12 cellular contexts compared by ENCODE assay signal in genomic region chr7:96685353-96685752, GRCh38. TPM values are rescaled to one million over a fixed set of nuclear protein-coding genes. Genes with fewer than 3 reads are reported as not detected.
DNase-seq lines count a peak whose midpoint lies in the region; ATAC-seq and TF ChIP-seq lines count a peak whose summit lies in the region.
"Had no signal": no experiment of that assay in that cellular context is flagged by ENCODE, and none has a peak within 500 bp of the region (broad histone marks: within the 10 kb centered on the region; RNA-seq: fewer than 3 reads in every experiment).

No MANE protein-coding gene starts in this region.

- H3K27ac Mint-ChIP-seq in CD4-positive, CD25-positive, alpha-beta regulatory T cell, result peak overlapping the region in 1 of 3 donors; percentile 75
- H3K27ac Mint-ChIP-seq: nephron progenitor cell had no signal

- H3K9me3 ChIP-seq in CD4-positive, CD25-positive, alpha-beta regulatory T cell (ENCODE audit: control insufficient read depth in 2 of 2, low read length in 2 of 2), result no peaks in the 10 kb centered on the region

- intact Hi-C loops in dorsolateral prefrontal cortex (cut with DNase I), result no loop called here

- H3K27ac ChIP-seq in CD4-positive, CD25-positive, alpha-beta regulatory T cell (ENCODE audit: insufficient read depth, low read length, poor library complexity, severe bottlenecking), result peak overlapping the region; percentile 61
- no peak overlapping the region for H3K27ac ChIP-seq in dorsolateral prefrontal cortex

- H3K9me3 Mint-ChIP-seq in CD4-positive, CD25-positive, alpha-beta regulatory T cell, result peaks cover 1 to 15% (median 5%) of the 10 kb centered on the region in 7 donors

- H3K4me1 Mint-ChIP-seq in CD4-positive, CD25-positive, alpha-beta regulatory T cell, result peaks cover 36 to 45% (median 39%) of the 10 kb centered on the region in 4 donors
- H3K4me1 Mint-ChIP-seq: nephron progenitor cell had no signal

- H3K36me3 Mint-ChIP-seq in CD4-positive, CD25-positive, alpha-beta regulatory T cell, result peaks cover 52% of the 10 kb centered on the region

- no peaks in the 10 kb centered on the region for H3K27me3 Mint-ChIP-seq in CD4-positive, CD25-positive, alpha-beta regulatory T cell

- peaks cover 10% of the 10 kb centered on the region for H3K36me3 ChIP-seq in CD4-positive, CD25-positive, alpha-beta regulatory T cell (ENCODE audit: control insufficient read depth, insufficient read depth, low read length)

- H3K4me3 ChIP-seq in CD4-positive, CD25-positive, alpha-beta regulatory T cell (ENCODE audit: low read depth, low read length), result peak overlapping the region; percentile 52
- H3K4me3 ChIP-seq in dorsolateral prefrontal cortex, result no peak overlapping the region

- ATAC-seq in CD4-positive, CD25-positive, alpha-beta regulatory T cell (ENCODE audit: low read depth in 2 of 2), result peak; percentile 55 to 66
- peak; percentile 78 for ATAC-seq in GM19035 (IDR thresholded peaks at IDR 0.05; ENCODE audit: unreplicated experiment)
- peak; percentile 78 for ATAC-seq in HG02678 (IDR thresholded peaks at IDR 0.05; ENCODE audit: unreplicated experiment)
- ATAC-seq in HG03469 (IDR thresholded peaks at IDR 0.05; ENCODE audit: unreplicated experiment), result peak; percentile 55
- ATAC-seq in left lobe of liver, result no peak

- H3K27me3 ChIP-seq in CD4-positive, CD25-positive, alpha-beta regulatory T cell (ENCODE audit: control insufficient read depth, insufficient read depth, low read length), result no peaks in the 10 kb centered on the region
- no peaks in the 10 kb centered on the region for H3K27me3 ChIP-seq in dorsolateral prefrontal cortex

- H3K4me3 Mint-ChIP-seq in CD4-positive, CD25-positive, alpha-beta regulatory T cell, result peak overlapping the region; percentile 12 to 71 (median 60)
- H3K4me3 Mint-ChIP-seq: nephron progenitor cell had no signal

- TF ChIP-seq CTCF in dorsolateral prefrontal cortex (IDR thresholded peaks at IDR 0.05 in 54 of 56, conservative IDR thresholded peaks at IDR 0.05 in 2 of 56; ENCODE audit: low read depth in 1 of 56, partially characterized antibody in 56 of 56), result no peak

- peaks cover 14% of the 10 kb centered on the region for H3K4me1 ChIP-seq in CD4-positive, CD25-positive, alpha-beta regulatory T cell (ENCODE audit: control insufficient read depth, insufficient read depth, low read length, poor library complexity, severe bottlenecking)

- DNase-seq in CD4-positive, CD25-positive, alpha-beta regulatory T cell, result peak in 2 of 3 donors; percentile 16 to 71
- no peak for DNase-seq in left lobe of liver (ENCODE audit: low spot score)
- DNase-seq in dorsolateral prefrontal cortex, result no peak
- DNase-seq in iPS-NIHi11 (ENCODE audit: low spot score), result no peak
- no peak for DNase-seq in SK-N-DZ (ENCODE audit: low spot score)
- DNase-seq: AML-193, anterior cingulate cortex, NCI-H2029 treated with DMSO at 0.1 percent for 48 hours, nephron progenitor cell had no signal

RNA-seq across cellular contexts. Expression of gene SEM1, which starts 24.3 kb away (rescaled TPM):
- 20.4 TPM for total RNA-seq in CD4-positive, CD25-positive, alpha-beta regulatory T cell
- 100 to 1,000 TPM; 128 to 202 (median 150) TPM for polyA plus RNA-seq in CD4-positive, CD25-positive, alpha-beta regulatory T cell
- 27.2 TPM for total RNA-seq in left lobe of liver
- 10 to 100 TPM; 29.3 to 77.1 (median 44.6) TPM for total RNA-seq in dorsolateral prefrontal cortex
- 26.2 and 26.6 TPM in 2 replicates for polyA plus RNA-seq in SK-N-DZ (2014; cell fraction: cytosol; rRNA removed)
- 28.6 and 31.1 TPM in 2 replicates for polyA plus RNA-seq in SK-N-DZ (2014; cell fraction: nucleus; rRNA removed)

Comparison
In these comparisons a context has a peak if more than half of its experiments do, and no peak if none do; other contexts are left out.
1. DNase-seq: peak in CD4-positive, CD25-positive, alpha-beta regulatory T cell (2 of 3); none in left lobe of liver (single experiment), dorsolateral prefrontal cortex (0 of 10), iPS-NIHi11 (single experiment) and SK-N-DZ (single experiment).